ENCODE assay signal across 1 cellular context in the genomic region with DNA sequence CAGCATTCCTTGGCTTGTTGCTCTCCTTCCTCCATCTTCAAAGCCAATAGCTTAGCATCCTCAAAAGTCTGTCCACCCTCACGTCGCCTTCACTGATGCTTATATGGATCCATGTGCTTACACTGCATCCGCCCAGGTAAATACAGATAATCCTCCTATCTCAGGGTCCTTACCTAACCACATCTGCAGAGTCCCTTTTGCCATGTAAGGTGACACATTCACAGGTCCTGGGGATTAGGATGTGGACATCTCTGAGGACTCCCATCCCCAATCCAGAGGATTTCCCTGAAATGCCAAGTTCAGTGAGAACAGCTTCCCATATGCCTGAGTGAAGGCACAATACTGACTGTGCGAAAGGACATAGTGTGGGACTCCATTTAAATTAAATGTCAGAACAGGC.
A peak's percentile ranks its signal among the peaks of the same experiment; 100 is the strongest.
TF ChIP-seq lines count a peak whose summit lies in the region.

No MANE protein-coding gene starts in this region.

TF ChIP-seq in HepG2, 621 proteins besides CTCF, POLR2A, EP300 and RAD21:
- TF ChIP-seq RARG (CRISPR knock-in tag; IDR thresholded peaks at IDR 0.05; ENCODE audit: low read depth) (no peak), PREB (CRISPR knock-in tag; IDR thresholded peaks at IDR 0.05) (no peak), ZSCAN22 (CRISPR knock-in tag; IDR thresholded peaks at IDR 0.05) (no peak), MTERF4 (CRISPR knock-in tag; IDR thresholded peaks at IDR 0.05) (no peak), ZNF343 (CRISPR knock-in tag; IDR thresholded peaks at IDR 0.05) (no peak), ZNF878 (CRISPR knock-in tag; IDR thresholded peaks at IDR 0.05) (no peak), POLR2G (IDR thresholded peaks at IDR 0.05; ENCODE audit: low read depth, low read length) (peak; percentile 41; the same call in 1 of the 2 replicates), U2AF1 (optimal IDR thresholded peaks at IDR 0.05; ENCODE audit: low read depth, low read length) (no peak), ZNF296 (CRISPR knock-in tag; conservative IDR thresholded peaks at IDR 0.05) (no peak), KDM6A (CRISPR knock-in tag; IDR thresholded peaks at IDR 0.05; ENCODE audit: low read depth) (no peak), RBM22 (optimal IDR thresholded peaks at IDR 0.05; ENCODE audit: low read length) (peak; percentile 85), ZNF724P (CRISPR knock-in tag; IDR thresholded peaks at IDR 0.05; ENCODE audit: borderline replicate concordance) (no peak), MIXL1 (CRISPR knock-in tag; IDR thresholded peaks at IDR 0.05) (no peak), ATF5 (CRISPR knock-in tag; IDR thresholded peaks at IDR 0.05; ENCODE audit: low read depth) (no peak)
- TF ChIP-seq, protein P1, sequence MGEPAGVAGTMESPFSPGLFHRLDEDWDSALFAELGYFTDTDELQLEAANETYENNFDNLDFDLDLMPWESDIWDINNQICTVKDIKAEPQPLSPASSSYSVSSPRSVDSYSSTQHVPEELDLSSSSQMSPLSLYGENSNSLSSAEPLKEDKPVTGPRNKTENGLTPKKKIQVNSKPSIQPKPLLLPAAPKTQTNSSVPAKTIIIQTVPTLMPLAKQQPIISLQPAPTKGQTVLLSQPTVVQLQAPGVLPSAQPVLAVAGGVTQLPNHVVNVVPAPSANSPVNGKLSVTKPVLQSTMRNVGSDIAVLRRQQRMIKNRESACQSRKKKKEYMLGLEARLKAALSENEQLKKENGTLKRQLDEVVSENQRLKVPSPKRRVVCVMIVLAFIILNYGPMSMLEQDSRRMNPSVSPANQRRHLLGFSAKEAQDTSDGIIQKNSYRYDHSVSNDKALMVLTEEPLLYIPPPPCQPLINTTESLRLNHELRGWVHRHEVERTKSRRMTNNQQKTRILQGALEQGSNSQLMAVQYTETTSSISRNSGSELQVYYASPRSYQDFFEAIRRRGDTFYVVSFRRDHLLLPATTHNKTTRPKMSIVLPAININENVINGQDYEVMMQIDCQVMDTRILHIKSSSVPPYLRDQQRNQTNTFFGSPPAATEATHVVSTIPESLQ (CRISPR knock-in tag; conservative IDR thresholded peaks at IDR 0.05): no peak
